ENCODE assay signal across 8 cellular contexts in genomic region chr7:55964802-55965470, GRCh38. TPM values are rescaled to one million over a fixed set of nuclear protein-coding genes. Genes with fewer than 3 reads are reported as not detected.
DNase-seq lines count a peak whose midpoint lies in the region; ATAC-seq and TF ChIP-seq lines count a peak whose summit lies in the region.

No MANE protein-coding gene starts in this region.

- no peaks in the 10 kb centered on the region for H3K4me1 ChIP-seq in mucosa of stomach (ENCODE audit: control insufficient read depth, insufficient read depth, low read length)

- peak overlapping the region; percentile 86 for H3K27ac Mint-ChIP-seq in stimulated activated effector memory CD8-positive, alpha-beta T cell treated with anti-CD3 and anti-CD28 coated beads, Interleukin-12 subunit alpha, Interleukin-12 subunit beta, amount 100 ng/mL, for 72 hours

- H3K27me3 ChIP-seq in mucosa of stomach (ENCODE audit: control insufficient read depth, insufficient read depth, low read length) = no peaks in the 10 kb centered on the region

- peak overlapping the region; percentile 87 for H3K4me3 ChIP-seq in mucosa of stomach (ENCODE audit: low read length)

- TF ChIP-seq POLR2A in erythroblast (IDR thresholded peaks at IDR 0.05; ENCODE audit: low read length) = peak; percentile 56

- no peaks in the 10 kb centered on the region for H3K9me3 ChIP-seq in mucosa of stomach (ENCODE audit: control insufficient read depth, low read length)

- H3K9me3 Mint-ChIP-seq in stimulated activated effector memory CD8-positive, alpha-beta T cell treated with anti-CD3 and anti-CD28 coated beads, Interleukin-12 subunit alpha, Interleukin-12 subunit beta, amount 100 ng/mL, for 72 hours = no peaks in the 10 kb centered on the region

- H3K9ac ChIP-seq in mucosa of stomach (ENCODE audit: low read length) = peak overlapping the region; percentile 89

- no peaks in the 10 kb centered on the region for H3K36me3 ChIP-seq in mucosa of stomach (ENCODE audit: control insufficient read depth, insufficient read depth, low read length)

- peaks cover 15% of the 10 kb centered on the region for H3K36me3 Mint-ChIP-seq in stimulated activated effector memory CD8-positive, alpha-beta T cell treated with anti-CD3 and anti-CD28 coated beads, Interleukin-12 subunit alpha, Interleukin-12 subunit beta, amount 100 ng/mL, for 72 hours

- H3K4me1 Mint-ChIP-seq in stimulated activated effector memory CD8-positive, alpha-beta T cell treated with anti-CD3 and anti-CD28 coated beads, Interleukin-12 subunit alpha, Interleukin-12 subunit beta, amount 100 ng/mL, for 72 hours = peaks cover 35% of the 10 kb centered on the region

- H3K4me3 Mint-ChIP-seq in stimulated activated effector memory CD8-positive, alpha-beta T cell treated with anti-CD3 and anti-CD28 coated beads, Interleukin-12 subunit alpha, Interleukin-12 subunit beta, amount 100 ng/mL, for 72 hours = peak overlapping the region; percentile 73

- DNase-seq in A172 (ENCODE audit: low spot score) (peak; percentile 68), NCI-H2227 (lab: John Stamatoyannopoulos, UW; ENCODE audit: unreplicated experiment) (peak; percentile 42), erythroblast (lab: John Stamatoyannopoulos, UW) (peak; percentile 83 to 86)
- DNase-seq in activated CD8-positive, alpha-beta memory T cell treated with anti-CD3 and anti-CD28 coated beads for 48 hours (ENCODE audit: low read depth in 2 of 3, low spot score in 2 of 3) = peak in 2 of 3 experiments; percentile 23 to 28
- peak in 1 of 2 donors; percentile 61 for DNase-seq in stimulated activated effector memory CD8-positive, alpha-beta T cell treated with anti-CD3 and anti-CD28 coated beads, Interleukin-12 subunit alpha, Interleukin-12 subunit beta, amount 100 ng/mL, for 72 hours (ENCODE audit: low spot score in 2 of 2)

- peak; percentile 37 for ATAC-seq in GM18499 (IDR thresholded peaks at IDR 0.05; ENCODE audit: insufficient read depth, unreplicated experiment)
- peak; percentile 68 for ATAC-seq in HG02884 (IDR thresholded peaks at IDR 0.05; ENCODE audit: unreplicated experiment)
- peak; percentile 83 for ATAC-seq in stimulated activated effector memory CD8-positive, alpha-beta T cell treated with anti-CD3 and anti-CD28 coated beads, Interleukin-12 subunit alpha, Interleukin-12 subunit beta, amount 100 ng/mL, for 72 hours

RNA-seq across cellular contexts. Expression of gene NIPSNAP2, which starts 0.6 kb away (rescaled TPM):
- 67.5 and 75.5 TPM in 2 replicates for total RNA-seq in A172 (2014; rRNA removed; shearing (Covaris generic))

RNA-seq across cellular contexts. Expression of gene MRPS17, which starts 13.3 kb away (rescaled TPM):
- 23.3 and 26.9 TPM in 2 replicates for total RNA-seq in A172 (2014; rRNA removed; shearing (Covaris generic))
